In genomic region chr4:5459236-5459635, GRCh38 we compare ENCODE assay signal across 34 cellular contexts.
"Had no signal": no experiment of that assay in that cellular context is flagged by ENCODE, and none has a peak within 500 bp of the region (broad histone marks: within the 10 kb centered on the region; RNA-seq: fewer than 3 reads in every experiment).

No MANE protein-coding gene starts in this region.

- H3K9me3 ChIP-seq: MG63 had no signal

- H3K27me3 ChIP-seq: MG63 had no signal

- DNase-seq: Kasumi-1, MG63, MM.1S, MV-4-11, NCI-H1048, NCI-H1092, NCI-H1092 treated with DMSO at 0.1 percent for 48 hours, NCI-H1105, NCI-H1105 treated with DMSO at 0.1 percent for 48 hours, NCI-H1417, NCI-H1417 treated with DMSO at 0.1 percent for 48 hours, NCI-H1436, NCI-H1436 treated with DMSO at 0.1 percent for 48 hours, NCI-H146, NCI-H1694, NCI-H1694 treated with DMSO at 0.1 percent for 48 hours, NCI-H187, NCI-H187 treated with DMSO at 0.1 percent for 48 hours, NCI-H1930, NCI-H2029, NCI-H2029 treated with DMSO at 0.1 percent for 48 hours, NCI-H2081, NCI-H2081 treated with DMSO at 0.1 percent for 48 hours, NCI-H2107, NCI-H2171, NCI-H2171 treated with DMSO at 0.1 percent for 48 hours, NCI-H2227 treated with DMSO at 0.1 percent for 48 hours, NCI-H226, NCI-H345, NCI-H446, NCI-H446 treated with DMSO at 0.1 percent for 48 hours, NCI-H510A, NCI-H510A treated with DMSO at 0.1 percent for 48 hours had no signal

- H3K9ac ChIP-seq: KMS-11 had no signal

- H3K4me3 ChIP-seq: MG63 had no signal

- H3K36me3 ChIP-seq: MG63 had no signal

- H3K4me2 ChIP-seq: KMS-11 had no signal

- H3K27ac ChIP-seq: KMS-11 had no signal
